8 cellular contexts compared by ENCODE assay signal in genomic region chr19:9820043-9820442, GRCh38. TPM values are rescaled to one million over a fixed set of nuclear protein-coding genes. Genes with fewer than 3 reads are reported as not detected.
A peak's percentile ranks its signal among the peaks of the same experiment; 100 is the strongest.
DNase-seq lines count a peak whose midpoint lies in the region; ATAC-seq, FAIRE-seq and TF ChIP-seq lines count a peak whose summit lies in the region.
"Not testable (repeated sequence)": the region's sequence is repeated elsewhere in the genome, so short reads cannot be mapped to it uniquely, and the experiment has no call there.

No MANE protein-coding gene starts in this region.

- peaks cover 66% of the 10 kb centered on the region for H3K4me1 ChIP-seq in KMS-11 (ENCODE audit: low read depth, poor library complexity, severe bottlenecking)
- H3K4me1 ChIP-seq in endodermal cell (ENCODE audit: control insufficient read depth, insufficient read depth, low read length), result not testable (repeated sequence)
- peaks cover 15% of the 10 kb centered on the region for H3K4me1 ChIP-seq in keratinocyte (ENCODE audit: control insufficient read depth, extremely low read depth, insufficient read depth, low read length)
- H3K4me1 ChIP-seq in neutrophil (ENCODE audit: control insufficient read depth in 1 of 2, insufficient read depth in 1 of 2, low read depth in 1 of 2, low read length in 1 of 2), result peaks cover 17 to 18% of the 10 kb centered on the region in 2 experiments
- H3K4me1 ChIP-seq in suprapubic skin, result peaks cover 19% of the 10 kb centered on the region

- dilution Hi-C loops in keratinocyte (cut with MboI; ENCODE audit: extremely low pct_ligation_motif_present, low sequenced_read_pairs), result not testable (repeated sequence)

- H3K36me3 ChIP-seq in KMS-11 (ENCODE audit: insufficient read depth); keratinocyte (ENCODE audit: control insufficient read depth in 2 of 2, extremely low read depth in 1 of 2, insufficient read depth in 2 of 2, low read length in 2 of 2); neutrophil; suprapubic skin: not testable (repeated sequence)
- peaks cover 13% of the 10 kb centered on the region for H3K36me3 ChIP-seq in endodermal cell (ENCODE audit: control insufficient read depth, insufficient read depth, low read length)

- H3K27ac ChIP-seq in C4-2B (peak overlapping the region; percentile 19), KMS-11 (peak overlapping the region; percentile 29; the same call in 1 of the 2 replicates), neutrophil (peak overlapping the region; percentile 96), suprapubic skin (peak overlapping the region; percentile 50)
- H3K27ac ChIP-seq in endodermal cell (ENCODE audit: low read depth, low read length); keratinocyte (ENCODE audit: control insufficient read depth, insufficient read depth, low read length): not testable (repeated sequence)

- not testable (repeated sequence) for TF ChIP-seq EP300 in suprapubic skin (IDR thresholded peaks at IDR 0.05)

- H3K9ac ChIP-seq in KMS-11; endodermal cell (ENCODE audit: extremely low read depth, low read length, poor library complexity, severe bottlenecking); keratinocyte (ENCODE audit: control insufficient read depth, extremely low read depth, insufficient read depth, low read length): not testable (repeated sequence)

- peaks cover 40% of the 10 kb centered on the region for H3K79me2 ChIP-seq in KMS-11 (ENCODE audit: insufficient read depth, low read depth)
- H3K79me2 ChIP-seq in keratinocyte (ENCODE audit: control insufficient read depth, insufficient read depth, low read length), result peaks cover 34% of the 10 kb centered on the region

- not testable (repeated sequence) for TF ChIP-seq POLR2A in suprapubic skin (IDR thresholded peaks at IDR 0.05)

- not testable (repeated sequence) for FAIRE-seq in keratinocyte (lab: Jason Lieb, UNC)

- not testable (repeated sequence) for H3K9me3 Mint-ChIP-seq in activated naive CD8-positive, alpha-beta T cell treated with anti-CD3 and anti-CD28 coated beads, Interleukin-2, amount 50 U/mL, for 24 hours
- peaks cover 17% of the 10 kb centered on the region for H3K9me3 Mint-ChIP-seq in endodermal cell

- not testable (repeated sequence) for H3K9me1 ChIP-seq in keratinocyte (ENCODE audit: control insufficient read depth, extremely low read depth, insufficient read depth, low read length)

- H3K27me3 Mint-ChIP-seq in T-helper 17 cell; activated naive CD8-positive, alpha-beta T cell treated with anti-CD3 and anti-CD28 coated beads, Interleukin-2, amount 50 U/mL, for 24 hours; endodermal cell (ENCODE audit: insufficient read depth): not testable (repeated sequence)

- TF ChIP-seq CTCF in C4-2B (conservative IDR thresholded peaks at IDR 0.05); KMS-11 (conservative IDR thresholded peaks at IDR 0.05; ENCODE audit: low read depth, low read length); endodermal cell (conservative IDR thresholded peaks at IDR 0.05); keratinocyte (optimal IDR thresholded peaks at IDR 0.05 in 1 of 3, IDR thresholded peaks at IDR 0.05 in 1 of 3, conservative IDR thresholded peaks at IDR 0.05 in 1 of 3; ENCODE audit: extremely low read depth in 1 of 3, insufficient read depth in 2 of 3, low read length in 3 of 3); neutrophil (IDR thresholded peaks at IDR 0.05); suprapubic skin (IDR thresholded peaks at IDR 0.05): not testable (repeated sequence)

- not testable (repeated sequence) for H3K36me3 Mint-ChIP-seq in T-helper 17 cell (ENCODE audit: low read depth)
- peaks cover 19% of the 10 kb centered on the region for H3K36me3 Mint-ChIP-seq in activated naive CD8-positive, alpha-beta T cell treated with anti-CD3 and anti-CD28 coated beads, Interleukin-2, amount 50 U/mL, for 24 hours (ENCODE audit: low read depth)
- peaks cover 27% of the 10 kb centered on the region for H3K36me3 Mint-ChIP-seq in endodermal cell (ENCODE audit: low read depth)

- not testable (repeated sequence) for H4K20me1 ChIP-seq in KMS-11 (ENCODE audit: insufficient read depth); keratinocyte (ENCODE audit: control insufficient read depth, extremely low read depth, insufficient read depth, low read length)

- H3K4me3 Mint-ChIP-seq in T-helper 17 cell (peak overlapping the region; percentile 90), endodermal cell (peak overlapping the region; percentile 86)
- H3K4me3 Mint-ChIP-seq in activated naive CD8-positive, alpha-beta T cell treated with anti-CD3 and anti-CD28 coated beads, Interleukin-2, amount 50 U/mL, for 24 hours, result peak overlapping the region; percentile 88

- WGBS in endodermal cell (ENCODE audit: insufficient coverage in 1 of 2, insufficient read length in 1 of 2), 2 experiments, result 93 to 100% methylated on average over 3 to 8 of the region's 8 CpGs
- 87% methylated on average over 8 of the region's 8 CpGs for WGBS in suprapubic skin

- H3K4me3 ChIP-seq in KMS-11 (IDR thresholded peaks at IDR 0.05; ENCODE audit: insufficient read depth, low read depth, low read length); keratinocyte (ENCODE audit: control insufficient read depth in 2 of 3, extremely low read depth in 1 of 3, insufficient read depth in 2 of 3, low read depth in 1 of 3, low read length in 3 of 3): not testable (repeated sequence)
- peak overlapping the region; percentile 47 for H3K4me3 ChIP-seq in endodermal cell (ENCODE audit: low read length)
- H3K4me3 ChIP-seq in neutrophil (ENCODE audit: low read depth in 1 of 2, low read length in 1 of 2), result peak overlapping the region; percentile 61 to 96
- peak overlapping the region; percentile 68 for H3K4me3 ChIP-seq in suprapubic skin

- not testable (repeated sequence) for ATAC-seq in T-helper 17 cell; activated naive CD8-positive, alpha-beta T cell treated with anti-CD3 and anti-CD28 coated beads, Interleukin-2, amount 50 U/mL, for 24 hours

- DNase-seq in T-helper 17 cell; activated naive CD8-positive, alpha-beta T cell treated with anti-CD3 and anti-CD28 coated beads, Interleukin-2, amount 50 U/mL, for 24 hours; endodermal cell; keratinocyte (ENCODE audit: low read depth, low spot score); suprapubic skin (ENCODE audit: low spot score in 2 of 2): not testable (repeated sequence)

- not testable (repeated sequence) for H3K9me3 ChIP-seq in T-helper 17 cell (ENCODE audit: control insufficient read depth, low read length, poor library complexity, severe bottlenecking); keratinocyte (ENCODE audit: control insufficient read depth, low read depth, low read length); neutrophil; suprapubic skin
- peaks cover 15% of the 10 kb centered on the region for H3K9me3 ChIP-seq in endodermal cell (ENCODE audit: control insufficient read depth, low read length)

- peaks cover 16% of the 10 kb centered on the region for H3K4me1 Mint-ChIP-seq in T-helper 17 cell
- H3K4me1 Mint-ChIP-seq in activated naive CD8-positive, alpha-beta T cell treated with anti-CD3 and anti-CD28 coated beads, Interleukin-2, amount 50 U/mL, for 24 hours, result peaks cover 29% of the 10 kb centered on the region
- H3K4me1 Mint-ChIP-seq in endodermal cell, result not testable (repeated sequence)

- H3K4me2 ChIP-seq in KMS-11, result peak overlapping the region; percentile 67
- H3K4me2 ChIP-seq in keratinocyte (ENCODE audit: control insufficient read depth, extremely low read depth, insufficient read depth, low read depth, low read length), result peak overlapping the region; percentile 64

- H3K27me3 ChIP-seq in KMS-11 (ENCODE audit: insufficient read depth, low read depth); endodermal cell (ENCODE audit: control insufficient read depth, insufficient read depth, low read length, poor library complexity, severe bottlenecking); keratinocyte (ENCODE audit: control insufficient read depth, extremely low read depth, insufficient read depth, low read length); neutrophil; suprapubic skin: not testable (repeated sequence)

- H3K27ac Mint-ChIP-seq in T-helper 17 cell (peak overlapping the region; percentile 86), endodermal cell (peak overlapping the region; percentile 82)
- H3K27ac Mint-ChIP-seq in activated naive CD8-positive, alpha-beta T cell treated with anti-CD3 and anti-CD28 coated beads, Interleukin-2, amount 50 U/mL, for 24 hours, result not testable (repeated sequence)

- H2AFZ ChIP-seq in KMS-11 (ENCODE audit: low read depth) (peak overlapping the region; percentile 44), keratinocyte (ENCODE audit: control insufficient read depth, low read length) (peak overlapping the region; percentile 19)

RNA-seq across cellular contexts. Expression of gene FBXL12, which starts 1.2 kb away (rescaled TPM):
- 10 to 100 TPM; 33.5 to 34.4 TPM for total RNA-seq in T-helper 17 cell
- 10 to 100 TPM; 28.3 to 28.8 TPM for total RNA-seq in endodermal cell
- 27.8 TPM for polyA plus RNA-seq in endodermal cell (2013, experiment 1 of 2)
- 26.3 TPM for polyA plus RNA-seq in endodermal cell (2013, experiment 2 of 2)
- 12.6 to 18.2 TPM (median 17.2 TPM) in 3 replicates for polyA plus RNA-seq in keratinocyte
- polyA plus RNA-seq in keratinocyte (2011; ENCODE audit: low read depth), result 5.2 TPM
- 12.8 and 17.6 TPM in 2 replicates for polyA plus RNA-seq in keratinocyte (2011; cell fraction: cytosol; rRNA removed)
- polyA plus RNA-seq in keratinocyte (2011; cell fraction: nucleus; rRNA removed), result 36.9 and 44.1 TPM in 2 replicates
- polyA plus RNA-seq in keratinocyte (2012; ENCODE audit: low replicate concordance), result 14.4 and 17.1 TPM in 2 replicates
- polyA minus RNA-seq in keratinocyte, result 6.7 to 13.2 TPM (median 9.0 TPM) in 3 replicates
- 19.4 TPM for polyA minus RNA-seq in keratinocyte (2011; cell fraction: cytosol; rRNA and poly(A)+ RNA removed)
- 13.7 and 16.4 TPM in 2 replicates for polyA minus RNA-seq in keratinocyte (2011; cell fraction: nucleus; rRNA and poly(A)+ RNA removed)
- total RNA-seq in suprapubic skin, result 10 to 100 TPM; 22.2 to 39.9 (median 29.8) TPM

RNA-seq across cellular contexts. Expression of gene UBL5, which starts 7.7 kb away (rescaled TPM):
- total RNA-seq in T-helper 17 cell (100 to 1,000 TPM; 202 to 207 TPM), endodermal cell (100 to 1,000 TPM; 415 to 506 TPM), suprapubic skin (100 to 1,000 TPM; 170 to 337 (median 261) TPM)
- polyA plus RNA-seq in endodermal cell (2013, experiment 1 of 2), result 627 TPM
- polyA plus RNA-seq in endodermal cell (2013, experiment 2 of 2), result 623 TPM
- 995 to 1,153 TPM (median 1,097 TPM) in 3 replicates for polyA plus RNA-seq in keratinocyte
- polyA plus RNA-seq in keratinocyte (2011; ENCODE audit: low read depth), result 149 TPM
- polyA plus RNA-seq in keratinocyte (2011; cell fraction: cytosol; rRNA removed), result 957 and 1,326 TPM in 2 replicates
- 394 and 589 TPM in 2 replicates for polyA plus RNA-seq in keratinocyte (2011; cell fraction: nucleus; rRNA removed)
- polyA plus RNA-seq in keratinocyte (2012; ENCODE audit: low replicate concordance), result 696 and 1,022 TPM in 2 replicates
- polyA minus RNA-seq in keratinocyte, result 77.0 to 258 TPM (median 227 TPM) in 3 replicates
- 195 TPM for polyA minus RNA-seq in keratinocyte (2011; cell fraction: cytosol; rRNA and poly(A)+ RNA removed)
- polyA minus RNA-seq in keratinocyte (2011; cell fraction: nucleus; rRNA and poly(A)+ RNA removed), result 30.7 and 54.1 TPM in 2 replicates

RNA-seq across cellular contexts. Expression of gene PIN1, which starts 15.1 kb away (rescaled TPM):
- total RNA-seq in T-helper 17 cell, result 10 to 100 TPM; 42.3 to 55.2 TPM
- 100 to 1,000 TPM in 1 of 2 donors, 10 to 100 TPM in 1; 92.4 to 101 TPM for total RNA-seq in endodermal cell
- polyA plus RNA-seq in endodermal cell (2013, experiment 1 of 2), result 84.6 TPM
- polyA plus RNA-seq in endodermal cell (2013, experiment 2 of 2), result 87.0 TPM
- polyA plus RNA-seq in keratinocyte, result 39.8 to 53.3 TPM (median 45.2 TPM) in 3 replicates
- 25.7 TPM for polyA plus RNA-seq in keratinocyte (2011; ENCODE audit: low read depth)
- 18.5 and 58.6 TPM in 2 replicates for polyA plus RNA-seq in keratinocyte (2011; cell fraction: cytosol; rRNA removed)
- 23.8 and 29.8 TPM in 2 replicates for polyA plus RNA-seq in keratinocyte (2011; cell fraction: nucleus; rRNA removed)
- 30.2 and 65.5 TPM in 2 replicates for polyA plus RNA-seq in keratinocyte (2012; ENCODE audit: low replicate concordance)
- polyA minus RNA-seq in keratinocyte, result 7.7 to 15.4 TPM (median 12.5 TPM) in 3 replicates
- polyA minus RNA-seq in keratinocyte (2011; cell fraction: cytosol; rRNA and poly(A)+ RNA removed), result 44.5 TPM
- 10.5 and 12.2 TPM in 2 replicates for polyA minus RNA-seq in keratinocyte (2011; cell fraction: nucleus; rRNA and poly(A)+ RNA removed)
- total RNA-seq in suprapubic skin, result 10 to 100 TPM; 60.5 to 75.9 (median 65.8) TPM

RNA-seq across cellular contexts. Expression of gene ZNF846, which starts 51.5 kb away (rescaled TPM):
- 10 to 100 TPM in 1 of 2 donors, 1 to 10 TPM in 1; 3.9 to 12.0 TPM for total RNA-seq in T-helper 17 cell
- 10 to 100 TPM; 12.3 to 23.6 TPM for total RNA-seq in endodermal cell
- 11.4 TPM for polyA plus RNA-seq in endodermal cell (2013, experiment 1 of 2)
- 13.0 TPM for polyA plus RNA-seq in endodermal cell (2013, experiment 2 of 2)
- polyA plus RNA-seq in keratinocyte, result 3.5 to 8.9 TPM (median 8.0 TPM) in 3 replicates
- polyA plus RNA-seq in keratinocyte (2011; ENCODE audit: low read depth), result 29.5 TPM
- 4.3 and 4.4 TPM in 2 replicates for polyA plus RNA-seq in keratinocyte (2011; cell fraction: cytosol; rRNA removed)
- polyA plus RNA-seq in keratinocyte (2011; cell fraction: nucleus; rRNA removed), result 21.9 and 22.1 TPM in 2 replicates
- polyA plus RNA-seq in keratinocyte (2012; ENCODE audit: low replicate concordance), result 4.2 and 9.5 TPM in 2 replicates
- 2.0 to 11.6 TPM (median 5.5 TPM) in 3 replicates for polyA minus RNA-seq in keratinocyte
- not detected for polyA minus RNA-seq in keratinocyte (2011; cell fraction: cytosol; rRNA and poly(A)+ RNA removed)
- polyA minus RNA-seq in keratinocyte (2011; cell fraction: nucleus; rRNA and poly(A)+ RNA removed), result 6.3 and 20.1 TPM in 2 replicates
- 10 to 100 TPM in 2 of 4 donors, 1 to 10 TPM in 2; 6.8 to 13.5 (median 11.2) TPM for total RNA-seq in suprapubic skin
